Comparison of ENCODE assay signal across 11 cellular contexts in genomic region chr19:55673889-55674288, GRCh38. TPM values are rescaled to one million over a fixed set of nuclear protein-coding genes. Genes with fewer than 3 reads are reported as not detected.
A peak's percentile ranks its signal among the peaks of the same experiment; 100 is the strongest.
DNase-seq lines count a peak whose midpoint lies in the region; ATAC-seq and TF ChIP-seq lines count a peak whose summit lies in the region.
"Had no signal": no experiment of that assay in that cellular context is flagged by ENCODE, and none has a peak within 500 bp of the region (broad histone marks: within the 10 kb centered on the region; RNA-seq: fewer than 3 reads in every experiment).

No MANE protein-coding gene starts in this region.

- in situ Hi-C loops in Panc1 (cut with HindIII; ENCODE audit: low pct_unique_long_range_greater_than_20kb, low sequenced_read_pairs), result no loop called here

- peak overlapping the region; percentile 48 for H3K27ac Mint-ChIP-seq in activated CD8-positive, alpha-beta memory T cell treated with anti-CD3 and anti-CD28 coated beads, Interleukin-2, amount 10 ng/mL, durations not matched to agents 7 days and 5 days
- peak overlapping the region; percentile 84 for H3K27ac Mint-ChIP-seq in stimulated activated effector memory CD8-positive, alpha-beta T cell treated with anti-CD3 and anti-CD28 coated beads, Interleukin-12 subunit alpha, Interleukin-12 subunit beta, amount 100 ng/mL, for 72 hours

- H3K9me3 ChIP-seq in Panc1 (ENCODE audit: control insufficient read depth, insufficient read depth, low read depth, low read length), result no peaks in the 10 kb centered on the region
- H3K9me3 ChIP-seq in ectodermal cell (ENCODE audit: control insufficient read depth, low read length), result no peaks in the 10 kb centered on the region
- no peaks in the 10 kb centered on the region for H3K9me3 ChIP-seq in SJCRH30 (replicated peaks)

- H3K4me3 ChIP-seq in Panc1 (ENCODE audit: low read depth in 2 of 2, low read length in 2 of 2) (peak overlapping the region; percentile 64 to 94), ectodermal cell (ENCODE audit: insufficient read depth, low read depth, low read length) (no peak overlapping the region), SJCRH30 (no peak overlapping the region)

- no peaks in the 10 kb centered on the region for H3K27me3 ChIP-seq in Panc1 (ENCODE audit: control insufficient read depth, insufficient read depth, low read length)
- no peaks in the 10 kb centered on the region for H3K27me3 ChIP-seq in ectodermal cell (ENCODE audit: control insufficient read depth, insufficient read depth, low read length, poor library complexity, severe bottlenecking)
- H3K27me3 ChIP-seq in SJCRH30, result no peaks in the 10 kb centered on the region

- peaks cover 36% of the 10 kb centered on the region for H3K36me3 Mint-ChIP-seq in activated CD8-positive, alpha-beta memory T cell treated with anti-CD3 and anti-CD28 coated beads, Interleukin-2, amount 10 ng/mL, durations not matched to agents 7 days and 5 days
- peaks cover 92% of the 10 kb centered on the region for H3K36me3 Mint-ChIP-seq in stimulated activated effector memory CD8-positive, alpha-beta T cell treated with anti-CD3 and anti-CD28 coated beads, Interleukin-12 subunit alpha, Interleukin-12 subunit beta, amount 100 ng/mL, for 72 hours

- CTCF ChIA-PET in activated CD8-positive, alpha-beta memory T cell treated with anti-CD3 and anti-CD28 coated beads, Interleukin-2, amount 10 ng/mL, durations not matched to agents 7 days and 5 days (lab: Charles Lee), result interaction anchor here (1.0 to 2.0 kb wide), 4 partner anchors 17 to 42 kb away, joined by 3 to 6 read pairs (median 4); partner anchors contain the start of gene U2AF2
- CTCF ChIA-PET in Panc1 (lab: Charles Lee), result interaction anchor here (0.6 to 2.3 kb wide), 2 partner anchors 17 to 77 kb away, joined by 3 to 7 read pairs; no protein-coding TSS in a partner anchor

- H3K27ac ChIP-seq in Panc1 (ENCODE audit: low read length) (peak overlapping the region; percentile 96), ectodermal cell (ENCODE audit: insufficient read depth, low read depth, low read length, poor library complexity, severe bottlenecking) (peak overlapping the region; percentile 55), SJCRH30 (no peak overlapping the region)

- no peaks in the 10 kb centered on the region for H3K9me3 Mint-ChIP-seq in activated CD8-positive, alpha-beta memory T cell treated with anti-CD3 and anti-CD28 coated beads, Interleukin-2, amount 10 ng/mL, durations not matched to agents 7 days and 5 days (ENCODE audit: low read depth)
- H3K9me3 Mint-ChIP-seq in stimulated activated effector memory CD8-positive, alpha-beta T cell treated with anti-CD3 and anti-CD28 coated beads, Interleukin-12 subunit alpha, Interleukin-12 subunit beta, amount 100 ng/mL, for 72 hours, result no peaks in the 10 kb centered on the region

- no peak for ATAC-seq in activated CD8-positive, alpha-beta memory T cell treated with anti-CD3 and anti-CD28 coated beads, Interleukin-2, amount 10 ng/mL, durations not matched to agents 7 days and 5 days
- no peak for ATAC-seq in Panc1
- no peak for ATAC-seq in stimulated activated effector memory CD8-positive, alpha-beta T cell treated with anti-CD3 and anti-CD28 coated beads, Interleukin-12 subunit alpha, Interleukin-12 subunit beta, amount 100 ng/mL, for 72 hours

- H3K4me1 Mint-ChIP-seq in activated CD8-positive, alpha-beta memory T cell treated with anti-CD3 and anti-CD28 coated beads, Interleukin-2, amount 10 ng/mL, durations not matched to agents 7 days and 5 days, result peaks cover 58% of the 10 kb centered on the region
- peaks cover 76% of the 10 kb centered on the region for H3K4me1 Mint-ChIP-seq in stimulated activated effector memory CD8-positive, alpha-beta T cell treated with anti-CD3 and anti-CD28 coated beads, Interleukin-12 subunit alpha, Interleukin-12 subunit beta, amount 100 ng/mL, for 72 hours

- POLR2A ChIA-PET in Panc1 (lab: Charles Lee), result interaction anchor here (0.6 kb wide), 1 partner anchor 20 kb away, joined by 7 read pairs; the partner anchor contains the start of gene U2AF2

- WGBS in ectodermal cell, 2 experiments, result 92 to 98% methylated on average over 9 to 10 of the region's 15 CpGs

- intact Hi-C loops in Panc1 (cut with micrococcal nuclease; ENCODE audit: unreplicated experiment), result no loop called here

- H3K4me1 ChIP-seq in Panc1 (ENCODE audit: control insufficient read depth, insufficient read depth, low read length), result peaks cover 77% of the 10 kb centered on the region
- peaks cover 15% of the 10 kb centered on the region for H3K4me1 ChIP-seq in ectodermal cell (ENCODE audit: control insufficient read depth, insufficient read depth, low read length)
- H3K4me1 ChIP-seq in SJCRH30, result peaks cover 3% of the 10 kb centered on the region; the same call in 1 of the 2 replicates

- H3K36me3 ChIP-seq in Panc1 (ENCODE audit: control insufficient read depth, insufficient read depth, low read length) (peaks cover 26% of the 10 kb centered on the region), ectodermal cell (ENCODE audit: control insufficient read depth, insufficient read depth, low read length) (peaks cover 12% of the 10 kb centered on the region), SJCRH30 (peaks cover 18% of the 10 kb centered on the region)

- H3K27me3 Mint-ChIP-seq in activated CD8-positive, alpha-beta memory T cell treated with anti-CD3 and anti-CD28 coated beads, Interleukin-2, amount 10 ng/mL, durations not matched to agents 7 days and 5 days, result no peaks in the 10 kb centered on the region

- DNase-seq in activated CD8-positive, alpha-beta memory T cell treated with anti-CD3 and anti-CD28 coated beads, Interleukin-2, amount 10 ng/mL, durations not matched to agents 7 days and 5 days, result no peak
- DNase-seq in activated CD8-positive, alpha-beta memory T cell treated with anti-CD3 and anti-CD28 coated beads, Interleukin-2, amount 50 U/mL, for 4 hours, result no peak
- DNase-seq in Panc1 (ENCODE audit: low read depth, low spot score) (no peak), NCI-H2107 (lab: John Stamatoyannopoulos, UW) (no peak), putamen (ENCODE audit: low spot score) (no peak), SJCRH30 (no peak)
- DNase-seq in stimulated activated effector memory CD8-positive, alpha-beta T cell treated with anti-CD3 and anti-CD28 coated beads, Interleukin-12 subunit alpha, Interleukin-12 subunit beta, amount 100 ng/mL, for 72 hours (ENCODE audit: low spot score in 2 of 2), result no peak
- DNase-seq: NCI-H2029; small intestine; stimulated activated CD8-positive, alpha-beta memory T cell treated with anti-CD3 and anti-CD28 coated beads, Interleukin-4, amount 100 ng/mL, for 48 hours had no signal

- no peak overlapping the region for H3K4me3 Mint-ChIP-seq in activated CD8-positive, alpha-beta memory T cell treated with anti-CD3 and anti-CD28 coated beads, Interleukin-2, amount 10 ng/mL, durations not matched to agents 7 days and 5 days
- H3K4me3 Mint-ChIP-seq in stimulated activated effector memory CD8-positive, alpha-beta T cell treated with anti-CD3 and anti-CD28 coated beads, Interleukin-12 subunit alpha, Interleukin-12 subunit beta, amount 100 ng/mL, for 72 hours, result peak overlapping the region; percentile 93

- BruUV-seq in Panc1 (replicated peaks; lab: Mats Ljungman, UMichigan), result no TSS peak

- no peak for TF ChIP-seq CTCF in Panc1 (IDR thresholded peaks at IDR 0.05)

RNA-seq across cellular contexts. Expression of gene EPN1, which starts 1.1 kb away (rescaled TPM):
- 10 to 100 TPM; 55.7 to 63.7 TPM for total RNA-seq in activated CD8-positive, alpha-beta memory T cell treated with anti-CD3 and anti-CD28 coated beads, Interleukin-2, amount 10 ng/mL, durations not matched to agents 7 days and 5 days
- 361 TPM for total RNA-seq in Panc1 (2021; ENCODE audit: unreplicated experiment)
- polyA plus RNA-seq in Panc1 (2012; ENCODE audit: insufficient read length), result 697 TPM
- polyA plus RNA-seq in ectodermal cell (2013, experiment 1 of 4), result 130 TPM
- polyA plus RNA-seq in ectodermal cell (2013, experiment 2 of 4), result 124 TPM
- polyA plus RNA-seq in ectodermal cell (2013, experiment 3 of 4), result 81.3 TPM
- polyA plus RNA-seq in ectodermal cell (2013, experiment 4 of 4), result 76.1 TPM
- 45.6 and 59.8 TPM in 2 replicates for total RNA-seq in SJCRH30 (2014; rRNA removed; shearing (Covaris generic))

RNA-seq across cellular contexts. Expression of gene U2AF2, which starts 19.1 kb away (rescaled TPM):
- 100 to 1,000 TPM; 284 to 324 TPM for total RNA-seq in activated CD8-positive, alpha-beta memory T cell treated with anti-CD3 and anti-CD28 coated beads, Interleukin-2, amount 10 ng/mL, durations not matched to agents 7 days and 5 days
- total RNA-seq in Panc1 (2021; ENCODE audit: unreplicated experiment), result 545 TPM
- 761 TPM for polyA plus RNA-seq in Panc1 (2012; ENCODE audit: insufficient read length)
- polyA plus RNA-seq in ectodermal cell (2013, experiment 1 of 4), result 300 TPM
- 239 TPM for polyA plus RNA-seq in ectodermal cell (2013, experiment 2 of 4)
- polyA plus RNA-seq in ectodermal cell (2013, experiment 3 of 4), result 197 TPM
- polyA plus RNA-seq in ectodermal cell (2013, experiment 4 of 4), result 204 TPM
- 131 and 136 TPM in 2 replicates for total RNA-seq in SJCRH30 (2014; rRNA removed; shearing (Covaris generic))

RNA-seq across cellular contexts. Expression of gene CCDC106, which starts 25.9 kb away (rescaled TPM):
- 1 to 10 TPM; 5.9 TPM for total RNA-seq in activated CD8-positive, alpha-beta memory T cell treated with anti-CD3 and anti-CD28 coated beads, Interleukin-2, amount 10 ng/mL, durations not matched to agents 7 days and 5 days
- total RNA-seq in Panc1 (2021; ENCODE audit: unreplicated experiment), result 47.8 TPM
- polyA plus RNA-seq in Panc1 (2012; ENCODE audit: insufficient read length), result 101 TPM
- polyA plus RNA-seq in ectodermal cell (2013, experiment 1 of 4), result 24.8 TPM
- polyA plus RNA-seq in ectodermal cell (2013, experiment 2 of 4), result 24.6 TPM
- polyA plus RNA-seq in ectodermal cell (2013, experiment 3 of 4), result 17.5 TPM
- polyA plus RNA-seq in ectodermal cell (2013, experiment 4 of 4), result 18.4 TPM
- total RNA-seq in SJCRH30 (2014; rRNA removed; shearing (Covaris generic)), result 9.7 and 10.8 TPM in 2 replicates

RNA-seq across cellular contexts. Expression of gene ZNF581, which starts 30.4 kb away (rescaled TPM):
- 10 to 100 TPM; 23.7 to 25.4 TPM for total RNA-seq in activated CD8-positive, alpha-beta memory T cell treated with anti-CD3 and anti-CD28 coated beads, Interleukin-2, amount 10 ng/mL, durations not matched to agents 7 days and 5 days
- 39.0 TPM for total RNA-seq in Panc1 (2021; ENCODE audit: unreplicated experiment)
- polyA plus RNA-seq in Panc1 (2012; ENCODE audit: insufficient read length), result 42.2 TPM
- polyA plus RNA-seq in ectodermal cell (2013, experiment 1 of 4), result 41.1 TPM
- 40.1 TPM for polyA plus RNA-seq in ectodermal cell (2013, experiment 2 of 4)
- polyA plus RNA-seq in ectodermal cell (2013, experiment 3 of 4), result 41.4 TPM
- 45.9 TPM for polyA plus RNA-seq in ectodermal cell (2013, experiment 4 of 4)
- total RNA-seq in SJCRH30 (2014; rRNA removed; shearing (Covaris generic)), result 17.9 and 18.7 TPM in 2 replicates

RNA-seq across cellular contexts. Expression of gene ZNF580, which starts 33.1 kb away (rescaled TPM):
- 10 to 100 TPM; 33.1 to 33.7 TPM for total RNA-seq in activated CD8-positive, alpha-beta memory T cell treated with anti-CD3 and anti-CD28 coated beads, Interleukin-2, amount 10 ng/mL, durations not matched to agents 7 days and 5 days
- total RNA-seq in Panc1 (2021; ENCODE audit: unreplicated experiment), result 58.0 TPM
- polyA plus RNA-seq in Panc1 (2012; ENCODE audit: insufficient read length), result 91.5 TPM
- polyA plus RNA-seq in ectodermal cell (2013, experiment 1 of 4), result 45.3 TPM
- polyA plus RNA-seq in ectodermal cell (2013, experiment 2 of 4), result 44.3 TPM
- 41.1 TPM for polyA plus RNA-seq in ectodermal cell (2013, experiment 3 of 4)
- 44.7 TPM for polyA plus RNA-seq in ectodermal cell (2013, experiment 4 of 4)
- 7.9 and 8.0 TPM in 2 replicates for total RNA-seq in SJCRH30 (2014; rRNA removed; shearing (Covaris generic))

Comparison
In these comparisons a context has a peak if more than half of its experiments do, and no peak if none do; other contexts are left out.
1. H3K4me3 ChIP-seq: peak in Panc1 (2 of 2); none in ectodermal cell (single experiment) and SJCRH30 (single experiment).